Comparison of ENCODE assay signal across 15 cellular contexts in genomic region chr16:84450176-84450865, GRCh38. TPM values are rescaled to one million over a fixed set of nuclear protein-coding genes. Genes with fewer than 3 reads are reported as not detected.
DNase-seq lines count a peak whose midpoint lies in the region; ATAC-seq and TF ChIP-seq lines count a peak whose summit lies in the region.
"Had no signal": no experiment of that assay in that cellular context is flagged by ENCODE, and none has a peak within 500 bp of the region (broad histone marks: within the 10 kb centered on the region; RNA-seq: fewer than 3 reads in every experiment).

No MANE protein-coding gene starts in this region.

- H3K9me3 Mint-ChIP-seq in MCF 10A (ENCODE audit: unreplicated experiment) (no peaks in the 10 kb centered on the region), WTC11 (no peaks in the 10 kb centered on the region), neural progenitor cell (peaks cover 2% of the 10 kb centered on the region)
- peaks cover 4 to 5% of the 10 kb centered on the region in 2 donors for H3K9me3 Mint-ChIP-seq in stimulated activated naive B cell treated with anti-CD40 and anti-IgM and Interleukin-4, amounts not matched to agents 10 μg/mL and 1 μg/mL and 100 μg/mL, for 72 hours
- H3K9me3 Mint-ChIP-seq: HFFc6 had no signal

- intact Hi-C loops in MCF 10A (cut with micrococcal nuclease) (no loop called here), mammary epithelial cell (cut with micrococcal nuclease) (no loop called here)

- POLR2A ChIA-PET in MCF 10A (lab: Yijun Ruan, JAX) (no interaction called here), WTC11 (lab: Charles Lee) (no interaction called here)

- in situ Hi-C loops in mammary epithelial cell (cut with MboI; ENCODE audit: low sequenced_read_pairs in 2 of 2): no loop called here

- H3K79me2 ChIP-seq in mammary epithelial cell (ENCODE audit: insufficient read depth, low read length) (no peaks in the 10 kb centered on the region), neural progenitor cell (ENCODE audit: low read depth) (no peaks in the 10 kb centered on the region)

- H3K4me2 ChIP-seq in mammary epithelial cell (ENCODE audit: insufficient read depth, low read depth, low read length) (no peak overlapping the region), neural progenitor cell (no peak overlapping the region)

- DNase-seq in MCF 10A (ENCODE audit: unreplicated experiment) (no peak), mammary epithelial cell (no peak), WTC11 (ENCODE audit: low spot score) (no peak), neural progenitor cell (ENCODE audit: low spot score) (no peak), T-helper 9 cell (no peak)
- no peak for DNase-seq in stimulated activated CD4-positive, alpha-beta T cell treated with anti-CD3 and anti-CD28 coated beads, Interleukin-15, amount 100 ng/mL, for 24 hours
- DNase-seq in stimulated activated naive B cell treated with anti-CD40 and anti-IgM and Interleukin-4, amounts not matched to agents 10 μg/mL and 1 μg/mL and 100 μg/mL, for 72 hours: no peak
- DNase-seq: ACHN, AML-193, HFFc6, Kasumi-1, NCI-H1694, NCI-H82 had no signal

- no peaks in the 10 kb centered on the region for H3K9me3 ChIP-seq in mammary epithelial cell (replicated peaks; ENCODE audit: insufficient read depth, low read length)
- no peaks in the 10 kb centered on the region for H3K9me3 ChIP-seq in neural progenitor cell (ENCODE audit: low read depth)

- H3K27me3 ChIP-seq in mammary epithelial cell (ENCODE audit: insufficient read depth, low read length) (no peaks in the 10 kb centered on the region), neural progenitor cell (no peaks in the 10 kb centered on the region)

- ATAC-seq in WTC11: no peak
- no peak for ATAC-seq in stimulated activated naive B cell treated with anti-CD40 and anti-IgM and Interleukin-4, amounts not matched to agents 10 μg/mL and 1 μg/mL and 100 μg/mL, for 72 hours (replicated peaks)
- ATAC-seq: Right ventricle myocardium inferior had no signal

- TF ChIP-seq CTCF in MCF 10A (IDR thresholded peaks at IDR 0.05; ENCODE audit: unreplicated experiment) (no peak), mammary epithelial cell (conservative IDR thresholded peaks at IDR 0.05 in 1 of 2, IDR thresholded peaks at IDR 0.05 in 1 of 2; ENCODE audit: extremely low read depth in 1 of 2, insufficient read depth in 1 of 2, low read depth in 1 of 2, low read length in 2 of 2) (no peak), WTC11 (IDR thresholded peaks at IDR 0.05) (no peak), neural progenitor cell (IDR thresholded peaks at IDR 0.05) (no peak)

- H3K4me3 Mint-ChIP-seq in MCF 10A (ENCODE audit: unreplicated experiment) (no peak overlapping the region), WTC11 (no peak overlapping the region), neural progenitor cell (no peak overlapping the region)
- no peak overlapping the region for H3K4me3 Mint-ChIP-seq in stimulated activated naive B cell treated with anti-CD40 and anti-IgM and Interleukin-4, amounts not matched to agents 10 μg/mL and 1 μg/mL and 100 μg/mL, for 72 hours
- H3K4me3 Mint-ChIP-seq: HFFc6, IgD-negative memory B cell had no signal

- H3K36me3 Mint-ChIP-seq in MCF 10A (ENCODE audit: insufficient read depth, unreplicated experiment) (peaks cover 11% of the 10 kb centered on the region), WTC11 (no peaks in the 10 kb centered on the region), neural progenitor cell (no peaks in the 10 kb centered on the region)
- peaks cover 8 to 9% of the 10 kb centered on the region in 2 donors for H3K36me3 Mint-ChIP-seq in stimulated activated naive B cell treated with anti-CD40 and anti-IgM and Interleukin-4, amounts not matched to agents 10 μg/mL and 1 μg/mL and 100 μg/mL, for 72 hours
- H3K36me3 Mint-ChIP-seq: IgD-negative memory B cell had no signal

- no peaks in the 10 kb centered on the region for H3F3A ChIP-seq in neural progenitor cell (ENCODE audit: low read depth)

- H3K4me1 ChIP-seq in mammary epithelial cell (ENCODE audit: insufficient read depth, low read length) (no peaks in the 10 kb centered on the region), neural progenitor cell (no peaks in the 10 kb centered on the region)

- no peak overlapping the region for H3K4me3 ChIP-seq in mammary epithelial cell (replicated peaks in 1 of 3; ENCODE audit: insufficient read depth in 1 of 3, low read depth in 2 of 3, low read length in 3 of 3)
- no peak overlapping the region for H3K4me3 ChIP-seq in neural progenitor cell

- dilution Hi-C loops in mammary epithelial cell (cut with HindIII; ENCODE audit: low sequenced_read_pairs): no loop called here

- H3K27ac Mint-ChIP-seq in MCF 10A (ENCODE audit: low read depth, unreplicated experiment) (peak overlapping the region; percentile 63), WTC11 (0 out of 2 replicates have a peak overlapping the region, but pooled peaks have one; percentile 19), neural progenitor cell (peak overlapping the region; percentile 82)
- H3K27ac Mint-ChIP-seq in stimulated activated naive B cell treated with anti-CD40 and anti-IgM and Interleukin-4, amounts not matched to agents 10 μg/mL and 1 μg/mL and 100 μg/mL, for 72 hours: no peak overlapping the region
- H3K27ac Mint-ChIP-seq: HFFc6, IgD-negative memory B cell had no signal

- no peaks in the 10 kb centered on the region for H4K20me1 ChIP-seq in mammary epithelial cell (ENCODE audit: insufficient read depth, low read length)
- H4K20me1 ChIP-seq in neural progenitor cell (ENCODE audit: low read depth): no peaks in the 10 kb centered on the region

- CTCF ChIA-PET in MCF 10A (lab: Yijun Ruan, JAX): interaction anchor here (0.5 kb wide), 2 partner anchors 13 to 266 kb away, joined by 3 read pairs; no protein-coding TSS in a partner anchor
- CTCF ChIA-PET in mammary epithelial cell (lab: Charles Lee; ENCODE audit: low non-redundant PET): no interaction called here
- CTCF ChIA-PET in WTC11 (lab: Charles Lee): no interaction called here

- no peaks in the 10 kb centered on the region for H3K4me1 Mint-ChIP-seq in MCF 10A (ENCODE audit: insufficient read depth, unreplicated experiment)
- no peaks in the 10 kb centered on the region for H3K4me1 Mint-ChIP-seq in WTC11
- H3K4me1 Mint-ChIP-seq in neural progenitor cell: peaks cover 11% of the 10 kb centered on the region
- H3K4me1 Mint-ChIP-seq in stimulated activated naive B cell treated with anti-CD40 and anti-IgM and Interleukin-4, amounts not matched to agents 10 μg/mL and 1 μg/mL and 100 μg/mL, for 72 hours: no peaks in the 10 kb centered on the region
- H3K4me1 Mint-ChIP-seq: IgD-negative memory B cell had no signal

- H3K27ac ChIP-seq in mammary epithelial cell (ENCODE audit: insufficient read depth, low read depth, low read length) (no peak overlapping the region), neural progenitor cell (no peak overlapping the region)

- BruUV-seq in MCF 10A (replicated peaks; lab: Mats Ljungman, UMichigan): no TSS peak
- BruUV-seq in mammary epithelial cell (replicated peaks; lab: Mats Ljungman, UMichigan): no TSS peak

- H3K36me3 ChIP-seq in mammary epithelial cell (ENCODE audit: insufficient read depth, low read length): no peaks in the 10 kb centered on the region
- H3K36me3 ChIP-seq in neural progenitor cell: no peaks in the 10 kb centered on the region

- H3K9ac ChIP-seq in mammary epithelial cell (ENCODE audit: insufficient read depth, low read length) (no peak overlapping the region), neural progenitor cell (no peak overlapping the region)

- no peak overlapping the region for H2AFZ ChIP-seq in mammary epithelial cell (ENCODE audit: low read depth, low read length)
- H2AFZ ChIP-seq in neural progenitor cell (replicated peaks): no peak overlapping the region

- WGBS in mammary epithelial cell (ENCODE audit: low coverage, missing lambda C conversion rate): 86% methylated on average over 6 of the region's 11 CpGs

- no peaks in the 10 kb centered on the region for H3K27me3 Mint-ChIP-seq in MCF 10A (ENCODE audit: insufficient read depth, unreplicated experiment)
- H3K27me3 Mint-ChIP-seq in WTC11 (ENCODE audit: low read depth): no peaks in the 10 kb centered on the region
- peaks cover 2% of the 10 kb centered on the region for H3K27me3 Mint-ChIP-seq in neural progenitor cell (ENCODE audit: insufficient read depth, low read depth)
- peaks cover 10 to 23% of the 10 kb centered on the region in 2 donors for H3K27me3 Mint-ChIP-seq in stimulated activated naive B cell treated with anti-CD40 and anti-IgM and Interleukin-4, amounts not matched to agents 10 μg/mL and 1 μg/mL and 100 μg/mL, for 72 hours

TF ChIP-seq in WTC11, 78 proteins besides CTCF, POLR2A, EP300 and RAD21 (continues in another document):
- TF ChIP-seq ERG (CRISPR knock-in tag; IDR thresholded peaks at IDR 0.05) (no peak), CREB1 (CRISPR knock-in tag; IDR thresholded peaks at IDR 0.05) (no peak), ZNF232 (CRISPR knock-in tag; IDR thresholded peaks at IDR 0.05) (no peak)
- TF ChIP-seq, protein P1, sequence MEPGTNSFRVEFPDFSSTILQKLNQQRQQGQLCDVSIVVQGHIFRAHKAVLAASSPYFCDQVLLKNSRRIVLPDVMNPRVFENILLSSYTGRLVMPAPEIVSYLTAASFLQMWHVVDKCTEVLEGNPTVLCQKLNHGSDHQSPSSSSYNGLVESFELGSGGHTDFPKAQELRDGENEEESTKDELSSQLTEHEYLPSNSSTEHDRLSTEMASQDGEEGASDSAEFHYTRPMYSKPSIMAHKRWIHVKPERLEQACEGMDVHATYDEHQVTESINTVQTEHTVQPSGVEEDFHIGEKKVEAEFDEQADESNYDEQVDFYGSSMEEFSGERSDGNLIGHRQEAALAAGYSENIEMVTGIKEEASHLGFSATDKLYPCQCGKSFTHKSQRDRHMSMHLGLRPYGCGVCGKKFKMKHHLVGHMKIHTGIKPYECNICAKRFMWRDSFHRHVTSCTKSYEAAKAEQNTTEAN (CRISPR knock-in tag; IDR thresholded peaks at IDR 0.05): no peak

RNA-seq across cellular contexts. Expression of gene MEAK7, which starts 54.1 kb away (rescaled TPM):
- total RNA-seq in MCF 10A (2022) (62.3 and 66.8 TPM in 2 replicates), mammary epithelial cell (100 to 1,000 TPM in 1 of 2 donors, 10 to 100 TPM in 1; 73.5 to 107 TPM), WTC11 (2021) (14.4 to 16.7 TPM (median 15.3 TPM) in 3 replicates), neural progenitor cell (ENCODE audit: low replicate concordance) (18.4 and 22.5 TPM in 2 replicates)
- polyA plus RNA-seq in mammary epithelial cell: 67.1 TPM
- polyA minus RNA-seq in mammary epithelial cell: 84.8 TPM
